1 cellular context compared by ENCODE assay signal in the genomic region with DNA sequence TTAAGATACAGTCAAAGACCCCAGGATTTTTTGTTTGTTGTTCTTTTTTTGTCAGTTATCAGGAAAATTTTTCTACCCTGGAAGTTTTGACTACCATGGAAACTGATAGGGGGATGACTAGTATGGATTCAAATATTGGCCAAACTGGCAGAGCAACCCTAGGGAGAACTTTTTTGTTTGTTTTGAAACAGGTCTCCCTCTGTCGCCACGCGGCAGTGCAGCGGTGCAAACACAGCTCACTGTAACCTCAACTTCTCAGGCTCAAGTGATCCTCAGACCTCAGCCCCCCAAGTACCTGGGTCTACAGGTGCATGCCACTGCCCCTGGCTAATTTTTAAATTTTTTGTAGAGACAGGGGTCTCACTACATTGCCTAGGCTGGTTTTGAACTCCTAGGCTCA.
TF ChIP-seq lines count a peak whose summit lies in the region.

No MANE protein-coding gene starts in this region.

TF ChIP-seq in HepG2, 621 proteins besides CTCF, POLR2A, EP300 and RAD21:
- TF ChIP-seq ZNF615 (CRISPR knock-in tag; IDR thresholded peaks at IDR 0.05; ENCODE audit: borderline replicate concordance) = no peak
- TF ChIP-seq, protein P1, sequence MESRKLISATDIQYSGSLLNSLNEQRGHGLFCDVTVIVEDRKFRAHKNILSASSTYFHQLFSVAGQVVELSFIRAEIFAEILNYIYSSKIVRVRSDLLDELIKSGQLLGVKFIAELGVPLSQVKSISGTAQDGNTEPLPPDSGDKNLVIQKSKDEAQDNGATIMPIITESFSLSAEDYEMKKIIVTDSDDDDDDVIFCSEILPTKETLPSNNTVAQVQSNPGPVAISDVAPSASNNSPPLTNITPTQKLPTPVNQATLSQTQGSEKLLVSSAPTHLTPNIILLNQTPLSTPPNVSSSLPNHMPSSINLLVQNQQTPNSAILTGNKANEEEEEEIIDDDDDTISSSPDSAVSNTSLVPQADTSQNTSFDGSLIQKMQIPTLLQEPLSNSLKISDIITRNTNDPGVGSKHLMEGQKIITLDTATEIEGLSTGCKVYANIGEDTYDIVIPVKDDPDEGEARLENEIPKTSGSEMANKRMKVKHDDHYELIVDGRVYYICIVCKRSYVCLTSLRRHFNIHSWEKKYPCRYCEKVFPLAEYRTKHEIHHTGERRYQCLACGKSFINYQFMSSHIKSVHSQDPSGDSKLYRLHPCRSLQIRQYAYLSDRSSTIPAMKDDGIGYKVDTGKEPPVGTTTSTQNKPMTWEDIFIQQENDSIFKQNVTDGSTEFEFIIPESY (CRISPR knock-in tag; IDR thresholded peaks at IDR 0.05) = peak; percentile 84
